In the genomic region with DNA sequence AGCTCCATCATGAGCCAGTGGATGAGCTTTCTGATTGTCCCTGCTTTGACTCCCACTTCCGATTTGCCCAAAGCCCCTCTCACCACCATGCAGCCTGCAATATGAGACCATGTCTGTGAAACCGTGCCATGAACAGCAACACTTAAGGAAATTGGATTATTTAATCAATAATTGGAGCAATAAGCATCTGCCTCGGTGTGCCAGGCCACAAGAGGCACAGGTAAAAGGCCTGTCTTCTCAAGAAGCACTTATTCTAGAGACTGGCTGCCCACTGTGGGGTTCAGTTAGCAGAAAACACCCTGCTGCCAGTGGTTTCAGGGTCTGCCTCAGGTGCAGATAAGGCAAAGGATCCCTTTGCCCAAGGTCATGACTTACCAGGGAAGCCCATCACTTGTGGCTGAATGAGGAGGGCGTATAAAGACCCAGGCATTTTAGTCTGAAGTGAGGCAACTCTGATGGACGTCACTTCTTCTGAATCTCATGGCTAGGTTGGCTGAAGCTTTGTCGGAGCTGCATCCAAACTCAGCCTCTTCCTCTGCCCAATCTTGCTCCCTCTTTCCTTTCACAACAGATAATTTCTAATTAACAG, we compare ENCODE assay signal across 14 cellular contexts. TPM values are rescaled to one million over a fixed set of nuclear protein-coding genes. Genes with fewer than 3 reads are reported as not detected.
A peak's percentile ranks its signal among the peaks of the same experiment; 100 is the strongest.
DNase-seq lines count a peak whose midpoint lies in the region; ATAC-seq and TF ChIP-seq lines count a peak whose summit lies in the region.
"Had no signal": no experiment of that assay in that cellular context is flagged by ENCODE, and none has a peak within 500 bp of the region (broad histone marks: within the 10 kb centered on the region; RNA-seq: fewer than 3 reads in every experiment).

No MANE protein-coding gene starts in this region.

- H3K4me3 ChIP-seq in CD4-positive, CD25-positive, alpha-beta regulatory T cell (ENCODE audit: low read depth, low read length): peak overlapping the region; percentile 79
- no peak overlapping the region for H3K4me3 ChIP-seq in GM23338
- no peak overlapping the region for H3K4me3 ChIP-seq in mucosa of rectum (ENCODE audit: low read length in 2 of 2)
- H3K4me3 ChIP-seq: GM23248 had no signal

- peaks cover 93% of the 10 kb centered on the region for H3K4me1 ChIP-seq in CD4-positive, CD25-positive, alpha-beta regulatory T cell (ENCODE audit: control insufficient read depth, insufficient read depth, low read length, poor library complexity, severe bottlenecking)
- peaks cover 15% of the 10 kb centered on the region for H3K4me1 ChIP-seq in GM23338 (ENCODE audit: insufficient read depth)
- H3K4me1 ChIP-seq in mucosa of rectum (ENCODE audit: control insufficient read depth in 2 of 2, insufficient read depth in 2 of 2, low read length in 2 of 2): peaks cover 25 to 29% of the 10 kb centered on the region in 2 donors

- 0 out of 2 replicates have a peak overlapping the region, but pooled peaks have one; percentile 38 for H2AFZ ChIP-seq in GM23338
- H2AFZ ChIP-seq: GM23248 had no signal

- H3K9me3 ChIP-seq in CD4-positive, CD25-positive, alpha-beta regulatory T cell (ENCODE audit: control insufficient read depth in 2 of 2, low read length in 2 of 2): no peaks in the 10 kb centered on the region
- H3K9me3 ChIP-seq in mucosa of rectum (ENCODE audit: control insufficient read depth in 2 of 2, low read length in 2 of 2): no peaks in the 10 kb centered on the region

- no peak for DNase-seq in CD4-positive, CD25-positive, alpha-beta regulatory T cell
- DNase-seq in GM23338 (ENCODE audit: low spot score): no peak
- DNase-seq in activated CD4-positive, alpha-beta memory T cell treated with anti-CD3 and anti-CD28 coated beads, Interleukin-2, amount 10 ng/mL, durations not matched to agents 7 days and 5 days: no peak
- no peak for DNase-seq in activated effector memory CD4-positive, alpha-beta T cell treated with Interleukin-2 at 50 U/mL for 16 hours
- DNase-seq in stimulated activated naive CD4-positive, alpha-beta T cell (lab: John Stamatoyannopoulos, UW): no peak
- DNase-seq in NOMO-1 treated with DMSO at 0.1 percent for 48 hours (lab: John Stamatoyannopoulos, UW; ENCODE audit: unreplicated experiment): no peak
- no peak for DNase-seq in NCI-H2081 (lab: John Stamatoyannopoulos, UW)
- DNase-seq: activated CD4-positive, alpha-beta T cell treated with anti-CD3 and anti-CD28 coated beads, Interleukin-2, amount 50 U/mL, for 1 hour; AML-193; cortex of kidney; GM23248; NCI-H2107; OCI-M1 had no signal

- no peaks in the 10 kb centered on the region for H3K79me2 ChIP-seq in GM23338 (replicated peaks; ENCODE audit: insufficient read depth)

- H3K27me3 ChIP-seq in CD4-positive, CD25-positive, alpha-beta regulatory T cell (ENCODE audit: control insufficient read depth, insufficient read depth, low read length): no peaks in the 10 kb centered on the region
- no peaks in the 10 kb centered on the region for H3K27me3 ChIP-seq in GM23338 (ENCODE audit: insufficient read depth)
- H3K27me3 ChIP-seq in mucosa of rectum (ENCODE audit: control insufficient read depth in 2 of 2, insufficient read depth in 2 of 2, low read length in 2 of 2): no peaks in the 10 kb centered on the region

- H3K9me2 ChIP-seq in GM23338 (ENCODE audit: insufficient read depth): peaks cover 17% of the 10 kb centered on the region

- CTCF ChIA-PET in activated CD4-positive, alpha-beta memory T cell treated with anti-CD3 and anti-CD28 coated beads, Interleukin-2, amount 10 ng/mL, durations not matched to agents 7 days and 5 days (lab: Charles Lee): interaction anchor here (0.7 to 12.8 kb wide), 10 partner anchors 9 to 287 kb away, joined by 3 to 275 read pairs (median 5); a partner anchor contains a TSS

- peak overlapping the region; percentile 85 for H3K27ac ChIP-seq in CD4-positive, CD25-positive, alpha-beta regulatory T cell (ENCODE audit: insufficient read depth, low read length, poor library complexity, severe bottlenecking)
- H3K27ac ChIP-seq in GM23338 (ENCODE audit: low read depth): no peak overlapping the region
- peak overlapping the region; percentile 8 to 60 for H3K27ac ChIP-seq in mucosa of rectum (ENCODE audit: low read depth in 2 of 2, low read length in 2 of 2)
- H3K27ac ChIP-seq: GM23248 had no signal

- H3F3A ChIP-seq in GM23338 (replicated peaks; ENCODE audit: low read depth): no peaks in the 10 kb centered on the region

- peak overlapping the region; percentile 93 to 98 (median 95) for H3K27ac Mint-ChIP-seq in CD4-positive, CD25-positive, alpha-beta regulatory T cell
- H3K27ac Mint-ChIP-seq in GM23338: no peak overlapping the region
- H3K27ac Mint-ChIP-seq in activated CD4-positive, alpha-beta memory T cell treated with anti-CD3 and anti-CD28 coated beads, Interleukin-2, amount 10 ng/mL, durations not matched to agents 7 days and 5 days: peak overlapping the region; percentile 78

- peak overlapping the region; percentile 7 to 81 (median 81) for H3K4me3 Mint-ChIP-seq in CD4-positive, CD25-positive, alpha-beta regulatory T cell
- no peak overlapping the region for H3K4me3 Mint-ChIP-seq in GM23338
- peak overlapping the region; percentile 22 for H3K4me3 Mint-ChIP-seq in activated CD4-positive, alpha-beta memory T cell treated with anti-CD3 and anti-CD28 coated beads, Interleukin-2, amount 10 ng/mL, durations not matched to agents 7 days and 5 days

- peaks cover 0 to 9% (median 0%) of the 10 kb centered on the region in 7 donors for H3K9me3 Mint-ChIP-seq in CD4-positive, CD25-positive, alpha-beta regulatory T cell
- H3K9me3 Mint-ChIP-seq in GM23338: no peaks in the 10 kb centered on the region
- H3K9me3 Mint-ChIP-seq in activated CD4-positive, alpha-beta memory T cell treated with anti-CD3 and anti-CD28 coated beads, Interleukin-2, amount 10 ng/mL, durations not matched to agents 7 days and 5 days: no peaks in the 10 kb centered on the region

- peaks cover 49 to 96% (median 82%) of the 10 kb centered on the region in 4 donors for H3K4me1 Mint-ChIP-seq in CD4-positive, CD25-positive, alpha-beta regulatory T cell
- H3K4me1 Mint-ChIP-seq in GM23338: peaks cover 35% of the 10 kb centered on the region
- peaks cover 88% of the 10 kb centered on the region for H3K4me1 Mint-ChIP-seq in activated CD4-positive, alpha-beta memory T cell treated with anti-CD3 and anti-CD28 coated beads, Interleukin-2, amount 10 ng/mL, durations not matched to agents 7 days and 5 days

- H4K20me1 ChIP-seq in GM23338 (replicated peaks; ENCODE audit: insufficient read depth): no peaks in the 10 kb centered on the region

- POLR2A ChIA-PET in activated CD4-positive, alpha-beta memory T cell treated with anti-CD3 and anti-CD28 coated beads, Interleukin-2, amount 10 ng/mL, durations not matched to agents 7 days and 5 days (lab: Charles Lee): interaction anchor here (0.9 to 12.1 kb wide), 10 partner anchors 22 to 535 kb away, joined by 3 to 590 read pairs (median 6); a partner anchor contains a TSS

- no peak for ATAC-seq in CD4-positive, CD25-positive, alpha-beta regulatory T cell (ENCODE audit: low read depth in 2 of 2)
- ATAC-seq in GM23338: no peak

- no peak overlapping the region for H3K4me2 ChIP-seq in GM23338

- TF ChIP-seq CTCF in GM23338 (conservative IDR thresholded peaks at IDR 0.05; ENCODE audit: low read depth in 2 of 2): no peak

- peaks cover 6% of the 10 kb centered on the region for H3K27me3 Mint-ChIP-seq in CD4-positive, CD25-positive, alpha-beta regulatory T cell
- peaks cover 11% of the 10 kb centered on the region for H3K27me3 Mint-ChIP-seq in GM23338 (ENCODE audit: insufficient read depth, low read depth, poor library complexity)
- H3K27me3 Mint-ChIP-seq in activated CD4-positive, alpha-beta memory T cell treated with anti-CD3 and anti-CD28 coated beads, Interleukin-2, amount 10 ng/mL, durations not matched to agents 7 days and 5 days: no peaks in the 10 kb centered on the region

- H3K36me3 Mint-ChIP-seq in CD4-positive, CD25-positive, alpha-beta regulatory T cell: no peaks in the 10 kb centered on the region
- H3K36me3 Mint-ChIP-seq in GM23338 (ENCODE audit: low read depth): no peaks in the 10 kb centered on the region
- H3K36me3 Mint-ChIP-seq in activated CD4-positive, alpha-beta memory T cell treated with anti-CD3 and anti-CD28 coated beads, Interleukin-2, amount 10 ng/mL, durations not matched to agents 7 days and 5 days (ENCODE audit: low read depth): peaks cover 9% of the 10 kb centered on the region

- no peaks in the 10 kb centered on the region for H3K36me3 ChIP-seq in CD4-positive, CD25-positive, alpha-beta regulatory T cell (ENCODE audit: control insufficient read depth, insufficient read depth, low read length)
- H3K36me3 ChIP-seq in GM23338 (ENCODE audit: insufficient read depth): no peaks in the 10 kb centered on the region
- H3K36me3 ChIP-seq in mucosa of rectum (ENCODE audit: control insufficient read depth in 2 of 2, insufficient read depth in 2 of 2, low read length in 2 of 2): no peaks in the 10 kb centered on the region

- no peak overlapping the region for H3K9ac ChIP-seq in mucosa of rectum (ENCODE audit: low read depth in 1 of 2, low read length in 2 of 2)
- H3K9ac ChIP-seq: GM23248 had no signal

TF ChIP-seq in GM23338, 12 proteins besides CTCF, POLR2A, EP300 and RAD21 (continues in another document):
- no peak for TF ChIP-seq EZH2phosphoT487 (IDR thresholded peaks at IDR 0.05; ENCODE audit: unreplicated experiment)
- TF ChIP-seq STAT1 (IDR thresholded peaks at IDR 0.05; ENCODE audit: unreplicated experiment): no peak

RNA-seq across cellular contexts. Expression of a gene that starts 7.1 kb away (rescaled TPM):
- 5.0 TPM for total RNA-seq in CD4-positive, CD25-positive, alpha-beta regulatory T cell
- 10 to 100 TPM in 2 of 4 donors, 1 to 10 TPM in 2; 7.6 to 15.8 (median 12.5) TPM for polyA plus RNA-seq in CD4-positive, CD25-positive, alpha-beta regulatory T cell
- total RNA-seq in GM23338 (2014; rRNA removed; shearing (Covaris generic)): not detected in 2 replicates
- 0.68 TPM in 1 of 2 replicates, not detected in the other for polyA plus RNA-seq in GM23338 (2016; fragmentation: Nextera tagmentation; extraction: Ambion mirVana)
- 1 to 10 TPM; 8.5 to 9.0 TPM for total RNA-seq in activated CD4-positive, alpha-beta memory T cell treated with anti-CD3 and anti-CD28 coated beads, Interleukin-2, amount 10 ng/mL, durations not matched to agents 7 days and 5 days
- total RNA-seq: GM23248 had no signal

RNA-seq across cellular contexts. Expression of a gene that starts 19.9 kb away (rescaled TPM):
- total RNA-seq in CD4-positive, CD25-positive, alpha-beta regulatory T cell: 83.8 TPM
- polyA plus RNA-seq in CD4-positive, CD25-positive, alpha-beta regulatory T cell: 100 to 1,000 TPM in 3 of 4 donors, 10 to 100 TPM in 1; 85.6 to 196 (median 119) TPM
- 3.0 and 5.9 TPM in 2 replicates for total RNA-seq in GM23338 (2014; rRNA removed; shearing (Covaris generic))
- polyA plus RNA-seq in GM23338 (2016; fragmentation: Nextera tagmentation; extraction: Ambion mirVana): 2.5 and 3.4 TPM in 2 replicates
- total RNA-seq in activated CD4-positive, alpha-beta memory T cell treated with anti-CD3 and anti-CD28 coated beads, Interleukin-2, amount 10 ng/mL, durations not matched to agents 7 days and 5 days: 100 to 1,000 TPM; 207 to 210 TPM

Comparison
In these comparisons a context has a peak if more than half of its experiments do, and no peak if none do; other contexts are left out.
1. RNA of a gene that starts 19.9 kb away (total RNA-seq): 207 to 210 TPM in activated CD4-positive, alpha-beta memory T cell treated with anti-CD3 and anti-CD28 coated beads, Interleukin-2, amount 10 ng/mL, durations not matched to agents 7 days and 5 days and 83.8 TPM in CD4-positive, CD25-positive, alpha-beta regulatory T cell (single experiment); 3.0 to 5.9 TPM in GM23338; every median in the first group is over 10 times any median in the second.